Comparison of ENCODE assay signal across 22 cellular contexts in genomic region chr21:41979751-41980369, GRCh38.
"Had no signal": no experiment of that assay in that cellular context is flagged by ENCODE, and none has a peak within 500 bp of the region (broad histone marks: within the 10 kb centered on the region; RNA-seq: fewer than 3 reads in every experiment).

No MANE protein-coding gene starts in this region.

- DNase-seq: dermis blood vessel endothelial cell; endodermal cell; gastrocnemius medialis; heart right ventricle; hypothalamus; islet precursor cell; left ventricle myocardium superior; mesenchymal stem cell; midbrain; nucleus accumbens; ovary; sigmoid colon; stimulated activated naive CD4-positive, alpha-beta T cell; stomach; substantia nigra; transverse colon had no signal

- H2AFZ ChIP-seq: neural progenitor cell had no signal

- H3K4me3 ChIP-seq: gastrocnemius medialis, heart right ventricle, lung, neural progenitor cell, ovary, right atrium auricular region, sigmoid colon, skin epidermis, stomach, thoracic aorta, transverse colon had no signal

- H3K27me3 ChIP-seq: gastrocnemius medialis, heart right ventricle, neural progenitor cell, ovary, right atrium auricular region, sigmoid colon, stomach, transverse colon had no signal

- H3K4me2 ChIP-seq: neural progenitor cell had no signal

- H3K4me1 ChIP-seq: gastrocnemius medialis, neural progenitor cell, right atrium auricular region, sigmoid colon, stomach, transverse colon had no signal

- H3K27ac ChIP-seq: gastrocnemius medialis, heart right ventricle, neural progenitor cell, ovary, right atrium auricular region, sigmoid colon, skin epidermis, stomach, thoracic aorta, transverse colon had no signal

- ATAC-seq: gastrocnemius medialis; heart right ventricle; left ventricle myocardium superior; natural killer cell treated with Interleukin-12 subunit alpha and Interleukin-12 subunit beta and Interleukin-15 and Interleukin-18, amount 100 ng/mL, for 72 hours had no signal

- H3K36me3 ChIP-seq: gastrocnemius medialis, heart right ventricle, neural progenitor cell, ovary, right atrium auricular region, sigmoid colon, stomach, thoracic aorta, transverse colon had no signal

- H3K9me3 ChIP-seq: gastrocnemius medialis, ovary, right atrium auricular region, thoracic aorta had no signal
